17 cellular contexts compared by ENCODE assay signal in genomic region chr1:150021191-150021688, GRCh38. TPM values are rescaled to one million over a fixed set of nuclear protein-coding genes. Genes with fewer than 3 reads are reported as not detected.
DNase-seq lines count a peak whose midpoint lies in the region; ATAC-seq, FAIRE-seq and TF ChIP-seq lines count a peak whose summit lies in the region.
"Had no signal": no experiment of that assay in that cellular context is flagged by ENCODE, and none has a peak within 500 bp of the region (broad histone marks: within the 10 kb centered on the region; RNA-seq: fewer than 3 reads in every experiment).

No MANE protein-coding gene starts in this region.

- peaks cover 11 to 17% of the 10 kb centered on the region in 2 experiments for H3K4me1 Mint-ChIP-seq in H9
- H3K4me1 Mint-ChIP-seq: CD4-positive, alpha-beta memory T cell; immature natural killer cell had no signal

- H3K9me3 ChIP-seq in H9 (ENCODE audit: control insufficient read depth, low read depth, low read length) (no peaks in the 10 kb centered on the region), skeletal muscle satellite cell (replicated peaks; ENCODE audit: low read length) (no peaks in the 10 kb centered on the region)

- H3K4me2 ChIP-seq in H9 (ENCODE audit: insufficient read depth, insufficient read length, low read length) (no peak overlapping the region), skeletal muscle satellite cell (ENCODE audit: low read length) (peak overlapping the region; percentile 9)

- H3K4ac ChIP-seq in H9 (ENCODE audit: low read depth, low read length), result no peak overlapping the region

- no peak overlapping the region for H3K56ac ChIP-seq in H9 (ENCODE audit: insufficient read length, low read depth, low read length)

- peak overlapping the region in 2 of 3 experiments; percentile 72 to 78; a peak in 2 of 7 replicates for H3K27ac Mint-ChIP-seq in H9
- H3K27ac Mint-ChIP-seq: CD4-positive, alpha-beta memory T cell; dendritic cell treated with granulocyte-macrophage colony-stimulating factor and Interleukin-4, amounts not matched to agents 40 ng/mL and 50 ng/mL, for 4 days; HFFc6; immature natural killer cell; stimulated activated naive CD8-positive, alpha-beta T cell treated with anti-CD3 and anti-CD28 coated beads, Interleukin-15, Interleukin-2, amounts not matched to agents 100 ng/mL and 50 ng/mL, for 24 hours had no signal

- H2BK20ac ChIP-seq in H9 (ENCODE audit: low read depth, low read length, poor library complexity, severe bottlenecking), result no peak overlapping the region

- no peak overlapping the region for H4K8ac ChIP-seq in H9 (replicated peaks; ENCODE audit: insufficient read length, low read depth, low read length)

- H3K14ac ChIP-seq in H9 (ENCODE audit: insufficient read depth, low read length), result no peak overlapping the region

- H3K9me3 Mint-ChIP-seq in H9, result no peaks in the 10 kb centered on the region
- H3K9me3 Mint-ChIP-seq: CD4-positive, alpha-beta memory T cell; dendritic cell treated with granulocyte-macrophage colony-stimulating factor and Interleukin-4, amounts not matched to agents 40 ng/mL and 50 ng/mL, for 4 days; HFFc6; immature natural killer cell; naive B cell; stimulated activated naive CD8-positive, alpha-beta T cell treated with anti-CD3 and anti-CD28 coated beads, Interleukin-15, Interleukin-2, amounts not matched to agents 100 ng/mL and 50 ng/mL, for 24 hours had no signal

- H3K79me1 ChIP-seq in H9 (ENCODE audit: insufficient read depth, low read depth, low read length, poor library complexity, severe bottlenecking), result no peaks in the 10 kb centered on the region

- no CpG with 5 or more reads among the region's 5 CpGs for WGBS in H9 (ENCODE audit: extremely low coverage, insufficient read length, low lambda C conversion rate)

- no peak overlapping the region for H3K23ac ChIP-seq in H9 (ENCODE audit: insufficient read length, low read depth, low read length)

- no peak overlapping the region for H2AFZ ChIP-seq in H9 (ENCODE audit: low read length)

- no peak overlapping the region; a peak in 1 of 5 replicates for H3K4me3 Mint-ChIP-seq in H9
- H3K4me3 Mint-ChIP-seq: CD4-positive, alpha-beta memory T cell; dendritic cell treated with granulocyte-macrophage colony-stimulating factor and Interleukin-4, amounts not matched to agents 40 ng/mL and 50 ng/mL, for 4 days; HFFc6; immature natural killer cell; naive B cell; stimulated activated naive CD8-positive, alpha-beta T cell treated with anti-CD3 and anti-CD28 coated beads, Interleukin-15, Interleukin-2, amounts not matched to agents 100 ng/mL and 50 ng/mL, for 24 hours had no signal

- no peak overlapping the region for H3T11ph ChIP-seq in H9 (ENCODE audit: low read length)

- no peaks in the 10 kb centered on the region for H4K20me1 ChIP-seq in H9 (ENCODE audit: control insufficient read depth, insufficient read depth, insufficient read length)

- no peak for ATAC-seq in GM19467 (IDR thresholded peaks at IDR 0.05; ENCODE audit: unreplicated experiment)

- H3K9ac ChIP-seq in H9 (ENCODE audit: extremely low read depth, insufficient read length, low read length) (no peak overlapping the region), skeletal muscle satellite cell (ENCODE audit: low read depth, low read length) (no peak overlapping the region)

- H2AK5ac ChIP-seq in H9 (ENCODE audit: insufficient read length, low read length), result no peak overlapping the region

- H4K5ac ChIP-seq in H9 (ENCODE audit: insufficient read length, low read depth, low read length), result no peak overlapping the region

- no peaks in the 10 kb centered on the region for H3K23me2 ChIP-seq in H9 (ENCODE audit: insufficient read length, low read depth, low read length, poor library complexity, severe bottlenecking)

- H2BK120ac ChIP-seq in H9 (ENCODE audit: low read depth, low read length, poor library complexity, severe bottlenecking), result no peak overlapping the region

- no peak for TF ChIP-seq CTCF in H9 (conservative IDR thresholded peaks at IDR 0.05)

- no peaks in the 10 kb centered on the region for H3K79me2 ChIP-seq in H9 (ENCODE audit: insufficient read depth, low read length)

- no peak overlapping the region for H2BK15ac ChIP-seq in H9 (ENCODE audit: low read depth, low read length)

- H3K4me1 ChIP-seq in H9 (ENCODE audit: insufficient read depth, low read length) (no peaks in the 10 kb centered on the region; the same call in 1 of the 2 replicates), skeletal muscle satellite cell (ENCODE audit: control insufficient read depth, insufficient read depth, low read length) (peaks cover 11% of the 10 kb centered on the region)

- H4K91ac ChIP-seq in H9 (ENCODE audit: insufficient read length, low read depth, low read length), result no peak overlapping the region

- H3K4me3 ChIP-seq in skeletal muscle satellite cell (ENCODE audit: low read length), result no peak overlapping the region

- no peak overlapping the region for H2BK5ac ChIP-seq in H9 (ENCODE audit: insufficient read length, low read length)

- no peaks in the 10 kb centered on the region for H3K36me3 Mint-ChIP-seq in H9 (ENCODE audit: insufficient read depth in 1 of 3, low read depth in 3 of 3)
- H3K36me3 Mint-ChIP-seq: CD4-positive, alpha-beta memory T cell; immature natural killer cell; naive B cell had no signal

- no peaks in the 10 kb centered on the region; the same call in 1 of the 2 replicates for H3K27me3 Mint-ChIP-seq in H9 (ENCODE audit: low read depth)

- no peak for DNase-seq in H9
- DNase-seq in RCC 7860 (ENCODE audit: low spot score), result peak; percentile 59
- peak; percentile 90 for DNase-seq in kidney tubule cell (ENCODE audit: low spot score)
- DNase-seq in SHP77 (lab: John Stamatoyannopoulos, UW), result no peak
- no peak for DNase-seq in T-helper 2 cell
- DNase-seq: activated T-cell treated with anti-CD3 and anti-CD28 coated beads for 4 hours; CD4-positive, alpha-beta memory T cell; HFFc6; immature natural killer cell; naive B cell; NCI-H1092; NCI-H2227 treated with DMSO at 0.1 percent for 48 hours; retina had no signal

- no peak overlapping the region for H3K18ac ChIP-seq in H9 (ENCODE audit: insufficient read length, low read depth, low read length)

- H3K36me3 ChIP-seq in skeletal muscle satellite cell (ENCODE audit: insufficient read depth, low read length), result no peaks in the 10 kb centered on the region

- H3K27me3 ChIP-seq in H9 (ENCODE audit: insufficient read depth, low read length) (no peaks in the 10 kb centered on the region), skeletal muscle satellite cell (ENCODE audit: control insufficient read depth, insufficient read depth, low read length) (no peaks in the 10 kb centered on the region)

- no peak overlapping the region for H2BK12ac ChIP-seq in H9 (ENCODE audit: insufficient read length, low read depth, low read length)

- FAIRE-seq in RCC 7860 (lab: Jason Lieb, UNC), result peak; percentile 64

- no peak overlapping the region for H3K27ac ChIP-seq in H9 (ENCODE audit: insufficient read length, low read depth, low read length)

RNA-seq across cellular contexts. Expression of gene OTUD7B, which starts 10.7 kb away (rescaled TPM):
- total RNA-seq in H9 (2021), result 22.5 and 23.5 TPM in 2 replicates
- total RNA-seq in skeletal muscle satellite cell (2012; rRNA removed), result 9.2 and 10.1 TPM in 2 replicates

RNA-seq across cellular contexts. Expression of gene VPS45, which starts 46.3 kb away (rescaled TPM):
- 31.8 and 31.9 TPM in 2 replicates for total RNA-seq in H9 (2021)
- total RNA-seq in skeletal muscle satellite cell (2012; rRNA removed), result 25.6 and 31.2 TPM in 2 replicates

Comparison
In these comparisons a context has a peak if more than half of its experiments do, and no peak if none do; other contexts are left out.
1. DNase-seq: peak in RCC 7860 (single experiment) and kidney tubule cell (single experiment); none in H9 (single experiment), SHP77 (0 of 2) and T-helper 2 cell (0 of 5).